ENCODE assay signal across 8 cellular contexts in the genomic region with DNA sequence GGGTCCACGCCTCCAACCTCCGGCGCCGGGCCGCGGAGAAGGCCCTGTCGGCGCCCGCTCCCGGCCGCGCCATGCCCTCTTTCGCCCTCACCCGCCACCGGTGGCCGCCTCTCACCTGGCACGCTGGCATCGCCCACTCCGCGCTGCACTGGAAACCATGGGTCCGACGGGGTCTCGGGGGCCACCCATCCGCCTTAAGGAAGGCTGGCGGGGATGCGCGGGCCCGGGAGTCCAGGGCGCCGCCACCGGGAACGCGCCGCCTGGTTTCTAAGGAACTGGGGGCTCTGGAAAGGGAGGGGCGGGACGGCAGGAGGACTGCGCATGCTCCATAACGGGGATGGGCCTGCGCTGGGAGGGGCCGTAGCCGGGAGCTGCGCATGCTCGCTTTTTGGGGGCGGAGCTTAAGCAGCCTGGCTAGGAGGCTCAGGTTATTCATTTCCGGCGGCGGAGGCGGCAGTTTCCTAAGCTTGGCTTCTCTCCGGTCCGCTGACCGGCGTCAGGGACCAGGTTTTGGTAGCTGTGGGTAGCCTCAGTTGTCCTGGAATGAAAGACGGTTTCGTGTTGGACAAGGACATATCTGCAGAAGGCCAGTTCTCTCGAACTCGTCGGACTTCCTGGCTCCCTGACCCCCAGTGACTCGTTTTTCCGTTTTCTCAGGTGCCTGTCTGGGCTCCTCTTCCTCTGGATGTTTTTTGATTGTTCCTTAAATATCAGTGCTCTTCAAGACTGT. TPM values are rescaled to one million over a fixed set of nuclear protein-coding genes. Genes with fewer than 3 reads are reported as not detected.
DNase-seq lines count a peak whose midpoint lies in the region; ATAC-seq and TF ChIP-seq lines count a peak whose summit lies in the region.

A gene with protein sequence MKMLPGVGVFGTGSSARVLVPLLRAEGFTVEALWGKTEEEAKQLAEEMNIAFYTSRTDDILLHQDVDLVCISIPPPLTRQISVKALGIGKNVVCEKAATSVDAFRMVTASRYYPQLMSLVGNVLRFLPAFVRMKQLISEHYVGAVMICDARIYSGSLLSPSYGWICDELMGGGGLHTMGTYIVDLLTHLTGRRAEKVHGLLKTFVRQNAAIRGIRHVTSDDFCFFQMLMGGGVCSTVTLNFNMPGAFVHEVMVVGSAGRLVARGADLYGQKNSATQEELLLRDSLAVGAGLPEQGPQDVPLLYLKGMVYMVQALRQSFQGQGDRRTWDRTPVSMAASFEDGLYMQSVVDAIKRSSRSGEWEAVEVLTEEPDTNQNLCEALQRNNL (minus strand): TSS at position 269 of the 730 bp plus-strand sequence. CDS start 33,601 bp downstream, outside the sequence.

- H3K4me3 ChIP-seq in GM12865 (ENCODE audit: low read depth, low read length) (peak within 1 kb of the TSS; percentile 77), adipocyte (ENCODE audit: low read length) (peak within 1 kb of the TSS; percentile 90)

- peak; percentile 89 for ATAC-seq in HG02759 (IDR thresholded peaks at IDR 0.05; ENCODE audit: unreplicated experiment)

- H3K9me3 Mint-ChIP-seq in type B pancreatic cell, result no peaks in the 10 kb centered on the region

- H3K27ac Mint-ChIP-seq in type B pancreatic cell, result peak within 1 kb of the TSS; percentile 82

- H3K36me3 Mint-ChIP-seq in type B pancreatic cell, result no peaks in the 10 kb centered on the region

- intact Hi-C loops in cardiac septum (cut with DNase I), result loop anchor here (5.0 kb wide), 1 partner anchor 47 kb away; no protein-coding TSS in a partner anchor

- peak; percentile 96 for DNase-seq in GM12865 (ENCODE audit: low read depth)
- DNase-seq in NCI-H1417 treated with DMSO at 0.1 percent for 48 hours (lab: John Stamatoyannopoulos, UW), result peak; percentile 37
- DNase-seq in SW480 (ENCODE audit: low spot score), result peak; percentile 81
- DNase-seq in adipocyte (ENCODE audit: low read depth), result peak; percentile 99
- peak; percentile 99 for DNase-seq in cardiac septum (ENCODE audit: low spot score)
- DNase-seq in pons (ENCODE audit: low spot score), result peak; percentile 93
- DNase-seq in type B pancreatic cell (ENCODE audit: extremely low spot score, unreplicated experiment), result peak; percentile 98

- peaks cover 18% of the 10 kb centered on the region for H3K4me1 Mint-ChIP-seq in type B pancreatic cell (ENCODE audit: unreplicated experiment)

- H3K4me1 ChIP-seq in adipocyte (ENCODE audit: control insufficient read depth, insufficient read depth, low read length), result peaks cover 23% of the 10 kb centered on the region

- H3K27me3 Mint-ChIP-seq in type B pancreatic cell, result no peaks in the 10 kb centered on the region

- peak within 1 kb of the TSS; percentile 92 for H3K4me3 Mint-ChIP-seq in type B pancreatic cell

- TF ChIP-seq CTCF in GM12865 (IDR thresholded peaks at IDR 0.05; ENCODE audit: insufficient read depth, low read depth, low read length, missing control alignments) (no peak), type B pancreatic cell (conservative IDR thresholded peaks at IDR 0.05) (no peak)

- no peaks in the 10 kb centered on the region for H3K27me3 ChIP-seq in adipocyte (replicated peaks; ENCODE audit: control insufficient read depth, insufficient read depth, low read length)

- H3K9me3 ChIP-seq in adipocyte (ENCODE audit: control insufficient read depth, low read length), result no peaks in the 10 kb centered on the region

- peak within 1 kb of the TSS; percentile 93 for H3K9ac ChIP-seq in adipocyte (ENCODE audit: low read length)

- H3K36me3 ChIP-seq in adipocyte (ENCODE audit: control insufficient read depth, insufficient read depth, low read length, severe bottlenecking), result no peaks in the 10 kb centered on the region

RNA-seq across cellular contexts. Expression of the gene that starts here (rescaled TPM):
- total RNA-seq in cardiac septum (10.7 TPM), type B pancreatic cell (ENCODE audit: low replicate concordance) (31.7 and 34.3 TPM in 2 replicates)

Comparison
In these comparisons a context has a peak if more than half of its experiments do, and no peak if none do; other contexts are left out.
1. Peak in every context shown above with its lines: DNase-seq, ATAC-seq and H3K4me3 ChIP-seq.
2. DNase-seq: peak in every context shown above with its lines; median percentile 99 in adipocyte; 99 in cardiac septum; 98 in type B pancreatic cell; 96 in GM12865; 93 in pons; 81 in SW480; 37 in NCI-H1417 treated with DMSO at 0.1 percent for 48 hours.